In genomic region chr19:13978721-13979191, GRCh38 we compare ENCODE assay signal across 1 cellular context.
TF ChIP-seq lines count a peak whose summit lies in the region.

No MANE protein-coding gene starts in this region.

TF ChIP-seq in SK-N-SH, 30 proteins besides CTCF, POLR2A, EP300 and RAD21 (continued from another document):
- TF ChIP-seq ZBTB33 (IDR thresholded peaks at IDR 0.05; ENCODE audit: borderline replicate concordance, low read depth) (no peak), RCOR1 (IDR thresholded peaks at IDR 0.05; ENCODE audit: low read length) (no peak)
